ENCODE assay signal across 8 cellular contexts in genomic region chr5:126600631-126601511, GRCh38. TPM values are rescaled to one million over a fixed set of nuclear protein-coding genes. Genes with fewer than 3 reads are reported as not detected.
DNase-seq lines count a peak whose midpoint lies in the region; ATAC-seq and TF ChIP-seq lines count a peak whose summit lies in the region.

PHAX (plus strand) TSS chr5:126600947; CDS start chr5:126600963, 16 bp downstream.

- peak; percentile 98 for ATAC-seq in GM21717 (IDR thresholded peaks at IDR 0.05; ENCODE audit: unreplicated experiment)
- ATAC-seq in gastroesophageal sphincter = peak; percentile 97

- DNase-seq in EH (ENCODE audit: low read depth) (peak; percentile 82), KBM-7 (peak; percentile 83), SJCRH30 (peak; percentile 77 to 88), occipital lobe (lab: John Stamatoyannopoulos, UW) (peak; percentile 80)
- peak; percentile 31 to 66 (median 41) for DNase-seq in activated naive CD4-positive, alpha-beta T cell (lab: John Stamatoyannopoulos, UW)

- WGBS in gastroesophageal sphincter (ENCODE audit: low coverage in 1 of 2), 2 donors = 0 to 3% methylated on average over 17 to 26 of the region's 79 CpGs

- H3K27ac ChIP-seq in SJCRH30 (peak within 1 kb of the TSS; percentile 81), gastroesophageal sphincter (peak within 1 kb of the TSS; percentile 80 to 90 (median 90)), temporal lobe (ENCODE audit: low read depth, low read length) (peak within 1 kb of the TSS; percentile 83)

- peaks cover 23% of the 10 kb centered on the region for H3K36me3 ChIP-seq in SJCRH30
- H3K36me3 ChIP-seq in gastroesophageal sphincter = peaks cover 0 to 26% of the 10 kb centered on the region in 2 donors

- TF ChIP-seq EP300 in gastroesophageal sphincter (IDR thresholded peaks at IDR 0.05) = no peak

- H3K4me3 ChIP-seq in SJCRH30 (peak within 1 kb of the TSS; percentile 99), gastroesophageal sphincter (peak within 1 kb of the TSS; percentile 91 to 100)

- H3K9me3 ChIP-seq in SJCRH30 (replicated peaks) (no peaks in the 10 kb centered on the region), gastroesophageal sphincter (no peaks in the 10 kb centered on the region)

- peak; percentile 51 to 82 (median 57) for TF ChIP-seq CTCF in gastroesophageal sphincter (IDR thresholded peaks at IDR 0.05)

- TF ChIP-seq POLR2A in gastroesophageal sphincter (IDR thresholded peaks at IDR 0.05) = peak in 1 of 2 donors; percentile 25

- in situ Hi-C loops in KBM-7 (cut with MboI; ENCODE audit: low pct_unique_long_range_greater_than_20kb, low sequenced_read_pairs) = no loop called here

- H3K4me1 ChIP-seq in SJCRH30 (no peaks in the 10 kb centered on the region), gastroesophageal sphincter (peaks cover 0 to 52% (median 17%) of the 10 kb centered on the region in 3 donors)

- no peaks in the 10 kb centered on the region for H3K27me3 ChIP-seq in SJCRH30
- no peaks in the 10 kb centered on the region for H3K27me3 ChIP-seq in gastroesophageal sphincter

RNA-seq across cellular contexts. Expression of gene PHAX, which starts in this region (rescaled TPM):
- 57.1 and 64.6 TPM in 2 replicates for total RNA-seq in SJCRH30 (2014; rRNA removed; shearing (Covaris generic))
- total RNA-seq in gastroesophageal sphincter (10 to 100 TPM; 57.3 to 83.4 (median 68.2) TPM), occipital lobe (103 TPM), temporal lobe (75.2 TPM)

Comparison
In these comparisons a context has a peak if more than half of its experiments do, and no peak if none do; other contexts are left out.
1. Peak in every context shown above with its lines: DNase-seq, ATAC-seq, H3K4me3 ChIP-seq and H3K27ac ChIP-seq.